ENCODE assay signal across 1 cellular context in genomic region chr1:107057197-107058133, GRCh38.
TF ChIP-seq lines count a peak whose summit lies in the region.

No MANE protein-coding gene starts in this region.

TF ChIP-seq in K562, 482 proteins besides CTCF, POLR2A, EP300 and RAD21 (continued from another document and continues in another):
- TF ChIP-seq ATF2 (CRISPR knock-in tag; IDR thresholded peaks at IDR 0.05) = no peak
- no peak for TF ChIP-seq FOXJ3 (CRISPR knock-in tag; IDR thresholded peaks at IDR 0.05)
- TF ChIP-seq TBP (optimal IDR thresholded peaks at IDR 0.05; ENCODE audit: low read depth, low read length) = peak; percentile 47
- TF ChIP-seq ELF4 (CRISPR knock-in tag; IDR thresholded peaks at IDR 0.05) = no peak
- TF ChIP-seq RBM22 (IDR thresholded peaks at IDR 0.05; ENCODE audit: low read depth, low read length, poor library complexity, severe bottlenecking) = peak; percentile 12
- 0 out of 4 replicates have a peak, but pooled peaks of 1 of the 2 experiments have one; percentile 13 for TF ChIP-seq TEAD1 (CRISPR knock-in tag; IDR thresholded peaks at IDR 0.05)
- no peak for TF ChIP-seq PCBP1 (IDR thresholded peaks at IDR 0.05; ENCODE audit: low read depth, low read length, poor library complexity, severe bottlenecking)
- TF ChIP-seq NR3C1 (CRISPR knock-in tag; IDR thresholded peaks at IDR 0.05) = no peak
- TF ChIP-seq JUND (IDR thresholded peaks at IDR 0.05; ENCODE audit: borderline replicate concordance, low read depth, low read length) = no peak
- no peak for TF ChIP-seq JUND (tag; IDR thresholded peaks at IDR 0.05; ENCODE audit: borderline replicate concordance, low read depth, low read length)
- peak; percentile 77 for TF ChIP-seq ZFX (CRISPR knock-in tag; IDR thresholded peaks at IDR 0.05)
- TF ChIP-seq CCAR2 (IDR thresholded peaks at IDR 0.05; ENCODE audit: low read depth, low read length) = no peak
- no peak for TF ChIP-seq SIX5 (IDR thresholded peaks at IDR 0.05; ENCODE audit: borderline replicate concordance in 1 of 2, insufficient read depth in 1 of 2, low read depth in 1 of 2, low read length in 2 of 2)
- TF ChIP-seq E2F1 (CRISPR knock-in tag; IDR thresholded peaks at IDR 0.05) = no peak
- no peak for TF ChIP-seq ARID3A (IDR thresholded peaks at IDR 0.05; ENCODE audit: borderline replicate concordance, low read depth, low read length)
- TF ChIP-seq POLR2G (IDR thresholded peaks at IDR 0.05; ENCODE audit: low read depth, low read length) = peak; percentile 42
- TF ChIP-seq YY1 (IDR thresholded peaks at IDR 0.05; ENCODE audit: borderline replicate concordance in 1 of 3, control insufficient read depth in 1 of 3, extremely low read depth in 1 of 3, insufficient read depth in 3 of 3, insufficient read length in 1 of 3, insufficient replicate concordance in 2 of 3, low read depth in 1 of 3, low read length in 2 of 3) = peak in 2 of 3 experiments; percentile 28 to 66
- TF ChIP-seq HDAC1 (IDR thresholded peaks at IDR 0.05) = 0 out of 4 replicates have a peak, but pooled peaks of 1 of the 2 experiments have one; percentile 16
- no peak for TF ChIP-seq FIP1L1 (IDR thresholded peaks at IDR 0.05; ENCODE audit: low read depth, low read length, poor library complexity, severe bottlenecking)
- TF ChIP-seq RBFOX2 (IDR thresholded peaks at IDR 0.05; ENCODE audit: low read depth, low read length) = peak; percentile 74
- no peak for TF ChIP-seq CREBBP (IDR thresholded peaks at IDR 0.05; ENCODE audit: low read depth, low read length)
- peak; percentile 72 for TF ChIP-seq MAX (CRISPR knock-in tag; IDR thresholded peaks at IDR 0.05)
- TF ChIP-seq ZBTB7A (IDR thresholded peaks at IDR 0.05; ENCODE audit: borderline replicate concordance, control insufficient read depth, low read depth, low read length) = 0 out of 2 replicates have a peak, but pooled peaks have one; percentile 30
- peak; percentile 53 to 81 for TF ChIP-seq E2F6 (IDR thresholded peaks at IDR 0.05; ENCODE audit: borderline replicate concordance in 1 of 2, extremely low read depth in 1 of 2, insufficient read depth in 1 of 2, insufficient read length in 1 of 2, low read depth in 1 of 2, low read length in 1 of 2, poor library complexity in 1 of 2, severe bottlenecking in 1 of 2)
- TF ChIP-seq CREB1 (IDR thresholded peaks at IDR 0.05) = no peak
- TF ChIP-seq CREB1 (CRISPR knock-in tag; IDR thresholded peaks at IDR 0.05) = 0 out of 2 replicates have a peak, but pooled peaks have one; percentile 33
- TF ChIP-seq ZKSCAN8 (CRISPR knock-in tag; IDR thresholded peaks at IDR 0.05) = no peak
- TF ChIP-seq MYNN (IDR thresholded peaks at IDR 0.05) = 0 out of 2 replicates have a peak, but pooled peaks have one; percentile 39
- no peak for TF ChIP-seq MYNN (CRISPR knock-in tag; IDR thresholded peaks at IDR 0.05)
- TF ChIP-seq BHLHE40 (IDR thresholded peaks at IDR 0.05; ENCODE audit: low read length) = peak; percentile 17; the same call in 1 of the 2 replicates
- TF ChIP-seq RBBP5 (IDR thresholded peaks at IDR 0.05; ENCODE audit: borderline replicate concordance, insufficient read depth, low read length, poor library complexity, severe bottlenecking) = peak; percentile 45
- no peak for TF ChIP-seq ZNF398 (CRISPR knock-in tag; IDR thresholded peaks at IDR 0.05)
- no peak for TF ChIP-seq GABPA (tag; conservative IDR thresholded peaks at IDR 0.05; ENCODE audit: low read depth)
- peak; percentile 14 for TF ChIP-seq CHD1 (IDR thresholded peaks at IDR 0.05; ENCODE audit: low read length)
- TF ChIP-seq MNT (conservative IDR thresholded peaks at IDR 0.05) = peak; percentile 34 to 62; a peak in 3 of 4 replicates
- no peak for TF ChIP-seq ZBTB33 (CRISPR knock-in tag; IDR thresholded peaks at IDR 0.05)
- TF ChIP-seq TFAP4 (CRISPR knock-in tag; IDR thresholded peaks at IDR 0.05; ENCODE audit: borderline replicate concordance) = peak; percentile 44; the same call in 1 of the 2 replicates
- no peak for TF ChIP-seq ZNF347 (CRISPR knock-in tag; IDR thresholded peaks at IDR 0.05; ENCODE audit: low read depth)
- no peak for TF ChIP-seq ZNF695 (CRISPR knock-in tag; IDR thresholded peaks at IDR 0.05)
- no peak for TF ChIP-seq ATF3 (IDR thresholded peaks at IDR 0.05)
- TF ChIP-seq ATF3 (CRISPR knock-in tag; conservative IDR thresholded peaks at IDR 0.05) = no peak
- TF ChIP-seq FOXK1 (CRISPR knock-in tag; IDR thresholded peaks at IDR 0.05; ENCODE audit: borderline replicate concordance) = no peak
- peak; percentile 17; the same call in 1 of the 2 replicates for TF ChIP-seq PHF8 (IDR thresholded peaks at IDR 0.05; ENCODE audit: borderline replicate concordance, low read length)
- TF ChIP-seq U2AF2 (optimal IDR thresholded peaks at IDR 0.05; ENCODE audit: low read depth, low read length) = no peak
- no peak for TF ChIP-seq GTF2A2 (tag; IDR thresholded peaks at IDR 0.05)
- TF ChIP-seq NR2C2 (CRISPR knock-in tag; IDR thresholded peaks at IDR 0.05) = no peak
- peak; percentile 77 for TF ChIP-seq NR2C2 (tag; IDR thresholded peaks at IDR 0.05)
- TF ChIP-seq NRF1 (conservative IDR thresholded peaks at IDR 0.05 in 1 of 2, IDR thresholded peaks at IDR 0.05 in 1 of 2) = peak; percentile 71 to 73
- TF ChIP-seq SMARCE1 (IDR thresholded peaks at IDR 0.05) = no peak
- TF ChIP-seq MAFG (tag; conservative IDR thresholded peaks at IDR 0.05) = no peak
- TF ChIP-seq HMGN3 (IDR thresholded peaks at IDR 0.05; ENCODE audit: borderline replicate concordance, extremely low read depth, insufficient read length, low read depth, low read length) = no peak
- no peak for TF ChIP-seq SRSF9 (IDR thresholded peaks at IDR 0.05; ENCODE audit: borderline replicate concordance, low read depth, low read length)
- TF ChIP-seq KLF16 (IDR thresholded peaks at IDR 0.05) = no peak
